In genomic region chrX:131626681-131627296, GRCh38 we compare ENCODE assay signal across 10 cellular contexts.
A peak's percentile ranks its signal among the peaks of the same experiment; 100 is the strongest.
DNase-seq lines count a peak whose midpoint lies in the region; ATAC-seq and TF ChIP-seq lines count a peak whose summit lies in the region.
"Had no signal": no experiment of that assay in that cellular context is flagged by ENCODE, and none has a peak within 500 bp of the region (broad histone marks: within the 10 kb centered on the region; RNA-seq: fewer than 3 reads in every experiment).

No MANE protein-coding gene starts in this region.

- no peak overlapping the region for H3K27ac ChIP-seq in mesendoderm (ENCODE audit: low read depth, low read length)
- H3K27ac ChIP-seq: right atrium auricular region had no signal

- no peaks in the 10 kb centered on the region for H3K9me3 ChIP-seq in HAP-1
- H3K9me3 ChIP-seq: right atrium auricular region had no signal

- H3K4me3 Mint-ChIP-seq in activated CD4-positive, alpha-beta T cell treated with anti-CD3 and anti-CD28 coated beads for 36 hours, result no peak overlapping the region
- H3K4me3 Mint-ChIP-seq: activated naive CD8-positive, alpha-beta T cell treated with anti-CD3 and anti-CD28 coated beads, Interleukin-2, amount 10 ng/mL, durations not matched to agents 7 days and 5 days had no signal

- H3K79me2 ChIP-seq in mesendoderm (ENCODE audit: control insufficient read depth, insufficient read depth, low read length), result no peaks in the 10 kb centered on the region

- POLR2A ChIA-PET in activated CD4-positive, alpha-beta T cell treated with anti-CD3 and anti-CD28 coated beads for 36 hours (lab: Charles Lee), result interaction anchor here (0.6 kb wide), 1 partner anchor 1224 kb away, joined by 4 read pairs; no protein-coding TSS in a partner anchor

- H3K9ac ChIP-seq in mesendoderm (ENCODE audit: low read length), result no peak overlapping the region

- no peaks in the 10 kb centered on the region for H3K79me1 ChIP-seq in mesendoderm (ENCODE audit: low read length)

- H3K27me3 Mint-ChIP-seq in activated CD4-positive, alpha-beta T cell treated with anti-CD3 and anti-CD28 coated beads for 36 hours, result peaks cover 13% of the 10 kb centered on the region

- intact Hi-C loops in activated CD4-positive, alpha-beta T cell treated with anti-CD3 and anti-CD28 coated beads for 36 hours (cut with DNase I, micrococcal nuclease), result no loop called here

- H3K27ac Mint-ChIP-seq in activated CD4-positive, alpha-beta T cell treated with anti-CD3 and anti-CD28 coated beads for 36 hours, result no peak overlapping the region
- H3K27ac Mint-ChIP-seq: activated naive CD8-positive, alpha-beta T cell treated with anti-CD3 and anti-CD28 coated beads, Interleukin-2, amount 10 ng/mL, durations not matched to agents 7 days and 5 days had no signal

- H3K36me3 ChIP-seq in mesendoderm (ENCODE audit: control insufficient read depth, insufficient read depth, low read length) (no peaks in the 10 kb centered on the region), HAP-1 (replicated peaks) (no peaks in the 10 kb centered on the region)
- H3K36me3 ChIP-seq: right atrium auricular region had no signal

- H3K4me2 ChIP-seq in mesendoderm (ENCODE audit: low read length), result no peak overlapping the region

- no peaks in the 10 kb centered on the region for H3K4me1 ChIP-seq in mesendoderm (ENCODE audit: control insufficient read depth, low read depth, low read length)
- no peaks in the 10 kb centered on the region for H3K4me1 ChIP-seq in HAP-1
- H3K4me1 ChIP-seq: right atrium auricular region had no signal

- no peak for ATAC-seq in GM18909 (IDR thresholded peaks at IDR 0.05; ENCODE audit: poor library complexity, unreplicated experiment)
- ATAC-seq in activated CD4-positive, alpha-beta T cell treated with anti-CD3 and anti-CD28 coated beads for 36 hours, result no peak

- no peak overlapping the region for H2BK120ac ChIP-seq in mesendoderm (ENCODE audit: low read depth, low read length)

- H3K27me3 ChIP-seq in mesendoderm (ENCODE audit: insufficient read depth, low read length, poor library complexity) (no peaks in the 10 kb centered on the region), HAP-1 (ENCODE audit: low read depth) (peaks cover 35% of the 10 kb centered on the region)
- H3K27me3 ChIP-seq: right atrium auricular region had no signal

- no peaks in the 10 kb centered on the region for H3K9me3 Mint-ChIP-seq in activated CD4-positive, alpha-beta T cell treated with anti-CD3 and anti-CD28 coated beads for 36 hours (ENCODE audit: low read depth)
- H3K9me3 Mint-ChIP-seq: activated naive CD8-positive, alpha-beta T cell treated with anti-CD3 and anti-CD28 coated beads, Interleukin-2, amount 10 ng/mL, durations not matched to agents 7 days and 5 days had no signal

- TF ChIP-seq POLR2A in NB4 (IDR thresholded peaks at IDR 0.05; ENCODE audit: extremely low read depth, insufficient read length), result no peak

- CTCF ChIA-PET in activated CD4-positive, alpha-beta T cell treated with anti-CD3 and anti-CD28 coated beads for 36 hours (lab: Charles Lee), result interaction anchor here (0.7 kb wide), 1 partner anchor 454 kb away, joined by 3 read pairs; no protein-coding TSS in a partner anchor

- no peak overlapping the region for H3K18ac ChIP-seq in mesendoderm (ENCODE audit: low read length)

- no peaks in the 10 kb centered on the region for H3K36me3 Mint-ChIP-seq in activated CD4-positive, alpha-beta T cell treated with anti-CD3 and anti-CD28 coated beads for 36 hours (ENCODE audit: low read depth)
- H3K36me3 Mint-ChIP-seq: activated naive CD8-positive, alpha-beta T cell treated with anti-CD3 and anti-CD28 coated beads, Interleukin-2, amount 10 ng/mL, durations not matched to agents 7 days and 5 days had no signal

- no peak overlapping the region for H3K23ac ChIP-seq in mesendoderm (ENCODE audit: low read length)

- peak; percentile 21 for DNase-seq in Daoy (ENCODE audit: low read depth)
- DNase-seq in NB4 (ENCODE audit: low read depth), result no peak
- DNase-seq in astrocyte of the spinal cord (ENCODE audit: low read depth, low spot score), result peak; percentile 27
- DNase-seq in mesendoderm, result peak; percentile 14
- DNase-seq in NCI-H1436 (lab: John Stamatoyannopoulos, UW), result no peak
- no peak for DNase-seq in HAP-1 (ENCODE audit: low spot score in 2 of 2)
- DNase-seq in activated CD4-positive, alpha-beta T cell treated with anti-CD3 and anti-CD28 coated beads for 36 hours, result no peak
- DNase-seq: activated naive CD8-positive, alpha-beta T cell treated with anti-CD3 and anti-CD28 coated beads, Interleukin-2, amount 10 ng/mL, durations not matched to agents 7 days and 5 days had no signal

- no peak overlapping the region for H2BK15ac ChIP-seq in mesendoderm (replicated peaks; ENCODE audit: low read depth)

- H3K4ac ChIP-seq in mesendoderm (ENCODE audit: low read depth, low read length), result no peak overlapping the region

- peak; percentile 5 for TF ChIP-seq CTCF in NB4 (IDR thresholded peaks at IDR 0.05; ENCODE audit: low read depth, low read length)
- peak; percentile 42 for TF ChIP-seq CTCF in astrocyte of the spinal cord (IDR thresholded peaks at IDR 0.05; ENCODE audit: low read depth, low read length)

- no peak overlapping the region for H4K5ac ChIP-seq in mesendoderm (ENCODE audit: low read length)

- no peaks in the 10 kb centered on the region for H3K4me1 Mint-ChIP-seq in activated CD4-positive, alpha-beta T cell treated with anti-CD3 and anti-CD28 coated beads for 36 hours
- H3K4me1 Mint-ChIP-seq: activated naive CD8-positive, alpha-beta T cell treated with anti-CD3 and anti-CD28 coated beads, Interleukin-2, amount 10 ng/mL, durations not matched to agents 7 days and 5 days had no signal

- no peak overlapping the region for H3K56ac ChIP-seq in mesendoderm (ENCODE audit: low read length)

- H3K4me3 ChIP-seq in NB4 (ENCODE audit: low read depth, low read length) (no peak overlapping the region), astrocyte of the spinal cord (ENCODE audit: low read depth, low read length) (no peak overlapping the region), mesendoderm (ENCODE audit: low read length) (no peak overlapping the region), HAP-1 (no peak overlapping the region)
- H3K4me3 ChIP-seq: right atrium auricular region had no signal

- H4K8ac ChIP-seq in mesendoderm (ENCODE audit: low read depth, low read length), result no peak overlapping the region

- no CpG with 5 or more reads among the region's 3 CpGs for WGBS in mesendoderm (ENCODE audit: extremely low coverage, insufficient coverage, low lambda C conversion rate)

- in situ Hi-C loops in astrocyte of the spinal cord (cut with HindIII; ENCODE audit: low sequenced_read_pairs), result no loop called here
- in situ Hi-C loops in HAP-1 (cut with MboI; ENCODE audit: low sequenced_read_pairs), result loop anchor here (25.0 kb wide), 1 partner anchor 414 kb away; no protein-coding TSS in a partner anchor

- H2AK5ac ChIP-seq in mesendoderm (ENCODE audit: low read length), result no peak overlapping the region

- no peak overlapping the region for H2BK5ac ChIP-seq in mesendoderm (ENCODE audit: low read length)

Comparison
In these comparisons a context has a peak if more than half of its experiments do, and no peak if none do; other contexts are left out.
1. DNase-seq: peak in Daoy (single experiment), astrocyte of the spinal cord (single experiment) and mesendoderm (single experiment); none in NB4 (single experiment), NCI-H1436 (single experiment), HAP-1 (0 of 2) and activated CD4-positive, alpha-beta T cell treated with anti-CD3 and anti-CD28 coated beads for 36 hours (single experiment).